In the genomic region with DNA sequence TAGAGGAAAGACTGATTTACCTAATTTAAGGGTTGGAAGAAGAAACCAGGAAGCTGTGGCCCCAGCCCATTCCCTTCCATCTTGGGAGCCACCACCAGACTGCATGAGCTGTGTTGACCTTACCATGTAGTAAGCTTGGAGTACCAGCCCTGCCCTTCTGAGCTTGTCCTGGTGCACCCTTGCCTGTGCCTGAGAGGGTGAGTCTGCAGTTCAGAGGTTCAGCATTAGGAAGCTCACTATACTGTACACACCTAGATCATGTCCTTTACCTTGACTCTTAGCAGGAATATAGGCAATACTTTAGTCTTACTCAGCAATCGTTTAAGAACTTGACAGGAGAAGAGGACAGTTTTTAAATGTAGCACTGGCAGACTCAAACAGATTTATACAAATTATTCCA, we compare ENCODE assay signal across 23 cellular contexts.
"Had no signal": no experiment of that assay in that cellular context is flagged by ENCODE, and none has a peak within 500 bp of the region (broad histone marks: within the 10 kb centered on the region; RNA-seq: fewer than 3 reads in every experiment).

No MANE protein-coding gene starts in this region.

- H3K36me3 Mint-ChIP-seq: memory B cell; naive thymus-derived CD4-positive, alpha-beta T cell; natural killer cell treated with Interleukin-12 subunit alpha and Interleukin-12 subunit beta and Interleukin-15 and Interleukin-18, amount 100 ng/mL, for 72 hours; stimulated activated memory B cell treated with anti-CD40 and anti-IgM and Interleukin-4, amounts not matched to agents 10 μg/mL and 1 μg/mL and 100 μg/mL, for 72 hours; type B pancreatic cell had no signal

- H2AFZ ChIP-seq: hepatocyte had no signal

- H3K36me3 ChIP-seq: left ventricle myocardium inferior, ovary, right atrium auricular region, sigmoid colon, spleen, tibial nerve had no signal

- H3K4me3 ChIP-seq: hepatocyte, left ventricle myocardium inferior, lung, mucosa of descending colon, ovary, right atrium auricular region, sigmoid colon, spleen, tibial nerve had no signal

- ATAC-seq: mucosa of descending colon; naive thymus-derived CD4-positive, alpha-beta T cell; natural killer cell treated with Interleukin-12 subunit alpha and Interleukin-12 subunit beta and Interleukin-15 and Interleukin-18, amount 100 ng/mL, for 72 hours; stimulated activated memory B cell treated with anti-CD40 and anti-IgM and Interleukin-4, amounts not matched to agents 10 μg/mL and 1 μg/mL and 100 μg/mL, for 72 hours; stimulated activated naive CD8-positive, alpha-beta T cell treated with anti-CD3 and anti-CD28 coated beads, Interleukin-15, amount 100 ng/mL, for 72 hours had no signal

- FAIRE-seq: small intestine had no signal

- H3K27ac ChIP-seq: hepatocyte, left ventricle myocardium inferior, ovary, right atrium auricular region, sigmoid colon, spleen, tibial nerve had no signal

- H3K27ac Mint-ChIP-seq: memory B cell; naive thymus-derived CD4-positive, alpha-beta T cell; natural killer cell treated with Interleukin-12 subunit alpha and Interleukin-12 subunit beta and Interleukin-15 and Interleukin-18, amount 100 ng/mL, for 72 hours; progenitor cell of endocrine pancreas; stimulated activated memory B cell treated with anti-CD40 and anti-IgM and Interleukin-4, amounts not matched to agents 10 μg/mL and 1 μg/mL and 100 μg/mL, for 72 hours; stimulated activated naive CD8-positive, alpha-beta T cell treated with anti-CD3 and anti-CD28 coated beads, Interleukin-15, amount 100 ng/mL, for 72 hours had no signal

- H3K4me1 ChIP-seq: left ventricle myocardium inferior, right atrium auricular region, sigmoid colon, spleen, tibial nerve had no signal

- H3K4me2 ChIP-seq: hepatocyte had no signal

- H3K9me3 Mint-ChIP-seq: memory B cell; natural killer cell treated with Interleukin-12 subunit alpha and Interleukin-12 subunit beta and Interleukin-15 and Interleukin-18, amount 100 ng/mL, for 72 hours; stimulated activated memory B cell treated with anti-CD40 and anti-IgM and Interleukin-4, amounts not matched to agents 10 μg/mL and 1 μg/mL and 100 μg/mL, for 72 hours; type B pancreatic cell had no signal

- H3K9me3 ChIP-seq: mucosa of descending colon, ovary, right atrium auricular region, sigmoid colon had no signal

- H3K79me2 ChIP-seq: hepatocyte had no signal

- DNase-seq: islet precursor cell; left ventricle myocardium inferior; midbrain; mucosa of descending colon; naive thymus-derived CD4-positive, alpha-beta T cell; ovary; sigmoid colon; small intestine; spleen; stimulated activated CD4-positive, alpha-beta T cell treated with anti-CD3 and anti-CD28 coated beads, Interleukin-4, amount 100 ng/mL, for 4 hours; stimulated activated CD8-positive, alpha-beta memory T cell treated with anti-CD3 and anti-CD28 coated beads, Interleukin-4, amount 100 ng/mL, for 48 hours; stimulated activated naive CD4-positive, alpha-beta T cell treated with Interleukin-2 at 50 U/mL for 16 hours; stimulated activated naive CD8-positive, alpha-beta T cell treated with anti-CD3 and anti-CD28 coated beads, Interleukin-15, amount 100 ng/mL, for 72 hours; substantia nigra had no signal

- H3K27me3 ChIP-seq: hepatocyte, ovary, right atrium auricular region, sigmoid colon, spleen, tibial nerve had no signal
